In genomic region chr12:10618338-10618987, GRCh38 we compare ENCODE assay signal across 14 cellular contexts. TPM values are rescaled to one million over a fixed set of nuclear protein-coding genes. Genes with fewer than 3 reads are reported as not detected.
DNase-seq lines count a peak whose midpoint lies in the region; ATAC-seq, FAIRE-seq and TF ChIP-seq lines count a peak whose summit lies in the region.
"Had no signal": no experiment of that assay in that cellular context is flagged by ENCODE, and none has a peak within 500 bp of the region (broad histone marks: within the 10 kb centered on the region; RNA-seq: fewer than 3 reads in every experiment).

No MANE protein-coding gene starts in this region.

- in situ Hi-C loops in astrocyte of the cerebellum (cut with HindIII; ENCODE audit: low sequenced_read_pairs), result no loop called here

- POLR2A ChIA-PET in T-cell (lab: Charles Lee), result interaction anchor here in 1 of 2 donors (0.5 kb wide), 1 partner anchor 1994 kb away, joined by 6 read pairs; no protein-coding TSS in a partner anchor

- H3K27ac Mint-ChIP-seq in activated naive CD4-positive, alpha-beta T cell treated with anti-CD3 and anti-CD28 coated beads, Interleukin-2, amount 50 U/mL, for 72 hours, result no peak overlapping the region
- H3K27ac Mint-ChIP-seq in T-cell, result no peak overlapping the region
- H3K27ac Mint-ChIP-seq: IgD-negative memory B cell, nephron progenitor cell had no signal

- no peak for TF ChIP-seq POLR2A in GM12891 (IDR thresholded peaks at IDR 0.05; ENCODE audit: low read depth, low read length)

- H3K4me1 Mint-ChIP-seq in T-cell, result peaks cover 2 to 8% (median 5%) of the 10 kb centered on the region in 3 donors

- CTCF ChIA-PET in T-cell (lab: Charles Lee), result interaction anchor here in 1 of 2 donors (0.9 kb wide), 1 partner anchor 57 kb away, joined by 3 read pairs; no protein-coding TSS in a partner anchor

- FAIRE-seq in HTR-8/SVneo (lab: Jason Lieb, UNC), result no peak
- FAIRE-seq in GM12891 (lab: Jason Lieb, UNC), result no peak
- FAIRE-seq: kidney had no signal

- H3K4me3 Mint-ChIP-seq in T-cell, result no peak overlapping the region
- H3K4me3 Mint-ChIP-seq: IgD-negative memory B cell, nephron progenitor cell had no signal

- peak; percentile 80 for DNase-seq in AG08395 (ENCODE audit: low spot score)
- peak; percentile 38 for DNase-seq in HTR-8/SVneo (ENCODE audit: insufficient read length, low spot score)
- peak; percentile 31 for DNase-seq in astrocyte of the cerebellum (ENCODE audit: low read depth)
- DNase-seq in hepatic stellate cell (ENCODE audit: low spot score), result peak; percentile 62
- DNase-seq in GM12891 (ENCODE audit: insufficient read length, low spot score), result no peak
- no peak for DNase-seq in activated naive CD4-positive, alpha-beta T cell treated with anti-CD3 and anti-CD28 coated beads, Interleukin-2, amount 50 U/mL, for 72 hours (ENCODE audit: low spot score in 2 of 2)
- DNase-seq in T-cell, result no peak
- DNase-seq: kidney; NCI-H1694 treated with DMSO at 0.1 percent for 48 hours; nephron progenitor cell; stimulated activated CD4-positive, alpha-beta T cell treated with anti-CD3 and anti-CD28 coated beads, Interleukin-12 subunit alpha, Interleukin-12 subunit beta, amount 100 ng/mL, for 4 hours had no signal

- peaks cover 1 to 2% of the 10 kb centered on the region in 2 donors for H3K36me3 Mint-ChIP-seq in activated naive CD4-positive, alpha-beta T cell treated with anti-CD3 and anti-CD28 coated beads, Interleukin-2, amount 50 U/mL, for 72 hours
- no peaks in the 10 kb centered on the region for H3K36me3 Mint-ChIP-seq in T-cell
- H3K36me3 Mint-ChIP-seq: IgD-negative memory B cell had no signal

- no peak overlapping the region for H3K4me3 ChIP-seq in astrocyte of the cerebellum (ENCODE audit: low read depth, low read length)

- H3K27me3 Mint-ChIP-seq in T-cell, result peaks cover 15 to 34% of the 10 kb centered on the region in 2 donors

- ATAC-seq in activated naive CD4-positive, alpha-beta T cell treated with anti-CD3 and anti-CD28 coated beads, Interleukin-2, amount 50 U/mL, for 72 hours, result no peak
- ATAC-seq in T-cell (replicated peaks in 1 of 4) (no peak), HG02840 (IDR thresholded peaks at IDR 0.05; ENCODE audit: low FRiP score, unreplicated experiment) (no peak)
- ATAC-seq: esophagus mucosa had no signal

- no peak for TF ChIP-seq CTCF in astrocyte of the cerebellum (IDR thresholded peaks at IDR 0.05; ENCODE audit: low read depth, low read length, missing control alignments)

- H3K9me3 Mint-ChIP-seq in activated naive CD4-positive, alpha-beta T cell treated with anti-CD3 and anti-CD28 coated beads, Interleukin-2, amount 50 U/mL, for 72 hours, result no peaks in the 10 kb centered on the region
- no peaks in the 10 kb centered on the region for H3K9me3 Mint-ChIP-seq in T-cell
- H3K9me3 Mint-ChIP-seq: nephron progenitor cell had no signal

TF ChIP-seq in GM12891, 5 proteins besides CTCF, POLR2A, EP300 and RAD21:
- TF ChIP-seq PAX5 (IDR thresholded peaks at IDR 0.05; ENCODE audit: insufficient read depth, low read length, severe bottlenecking) (no peak), POLR2AphosphoS5 (IDR thresholded peaks at IDR 0.05; ENCODE audit: low read depth, low read length) (no peak), SPI1 (IDR thresholded peaks at IDR 0.05; ENCODE audit: low read depth, low read length) (no peak), POU2F2 (IDR thresholded peaks at IDR 0.05; ENCODE audit: low read depth, low read length) (no peak), TAF1 (IDR thresholded peaks at IDR 0.05; ENCODE audit: low read depth, low read length) (no peak)

RNA-seq across cellular contexts. Expression of gene MAGOHB, which starts 5.1 kb away (rescaled TPM):
- 36.6 TPM for polyA plus RNA-seq in GM12891 (2012; ENCODE audit: low read depth, missing spikeins)
- total RNA-seq in activated naive CD4-positive, alpha-beta T cell treated with anti-CD3 and anti-CD28 coated beads, Interleukin-2, amount 50 U/mL, for 72 hours, result 10 to 100 TPM; 54.8 to 60.7 TPM
- total RNA-seq in T-cell, result 10 to 100 TPM; 11.6 to 22.9 (median 20.3) TPM

RNA-seq across cellular contexts. Expression of gene STYK1, which starts 55.4 kb away (rescaled TPM):
- polyA plus RNA-seq in GM12891 (2012; ENCODE audit: low read depth, missing spikeins), result 0.92 TPM
- under 1 TPM in 1 of 2 donors, not detected in 1; 0.74 TPM for total RNA-seq in activated naive CD4-positive, alpha-beta T cell treated with anti-CD3 and anti-CD28 coated beads, Interleukin-2, amount 50 U/mL, for 72 hours
- total RNA-seq in T-cell, result 1 to 10 TPM in 1 of 5 donors, under 1 TPM in 4; 0.20 to 1.8 (median 0.39) TPM
- polyA plus RNA-seq: IgD-negative memory B cell had no signal

Comparison
In these comparisons a context has a peak if more than half of its experiments do, and no peak if none do; other contexts are left out.
1. DNase-seq: peak in AG08395 (single experiment), HTR-8/SVneo (single experiment), astrocyte of the cerebellum (single experiment) and hepatic stellate cell (single experiment); none in GM12891 (single experiment), activated naive CD4-positive, alpha-beta T cell treated with anti-CD3 and anti-CD28 coated beads, Interleukin-2, amount 50 U/mL, for 72 hours (0 of 2) and T-cell (0 of 34).